ENCODE assay signal across 11 cellular contexts in genomic region chr4:38078590-38079381, GRCh38.
DNase-seq lines count a peak whose midpoint lies in the region; ATAC-seq and TF ChIP-seq lines count a peak whose summit lies in the region.
"Had no signal": no experiment of that assay in that cellular context is flagged by ENCODE, and none has a peak within 500 bp of the region (broad histone marks: within the 10 kb centered on the region; RNA-seq: fewer than 3 reads in every experiment).

No MANE protein-coding gene starts in this region.

- 52% methylated on average over 6 of the region's 6 CpGs for WGBS in suprapubic skin

- peaks cover 10% of the 10 kb centered on the region for H3K4me1 Mint-ChIP-seq in activated CD8-positive, alpha-beta memory T cell treated with anti-CD3 and anti-CD28 coated beads, Interleukin-2, amount 10 ng/mL, durations not matched to agents 7 days and 5 days
- peaks cover 12% of the 10 kb centered on the region in 2 donors for H3K4me1 Mint-ChIP-seq in immature natural killer cell

- TF ChIP-seq POLR2A in suprapubic skin (IDR thresholded peaks at IDR 0.05) (no peak), GM18505 (IDR thresholded peaks at IDR 0.05; ENCODE audit: borderline replicate concordance, extremely low read depth, insufficient read depth, insufficient read length) (no peak)

- H3K4me3 ChIP-seq in WI38 (ENCODE audit: low read depth, low read length): 0 out of 2 replicates have a peak overlapping the region, but pooled peaks have one; percentile 17
- no peak overlapping the region for H3K4me3 ChIP-seq in suprapubic skin

- H3K36me3 ChIP-seq in suprapubic skin: no peaks in the 10 kb centered on the region

- CTCF ChIA-PET in activated CD8-positive, alpha-beta memory T cell treated with anti-CD3 and anti-CD28 coated beads, Interleukin-2, amount 10 ng/mL, durations not matched to agents 7 days and 5 days (lab: Charles Lee): interaction anchor here (1.4 kb wide), 1 partner anchor 33 kb away, joined by 3 read pairs; no protein-coding TSS in a partner anchor

- peaks cover 26% of the 10 kb centered on the region for H3K36me3 Mint-ChIP-seq in activated CD8-positive, alpha-beta memory T cell treated with anti-CD3 and anti-CD28 coated beads, Interleukin-2, amount 10 ng/mL, durations not matched to agents 7 days and 5 days
- peaks cover 15 to 40% (median 27%) of the 10 kb centered on the region in 3 donors for H3K36me3 Mint-ChIP-seq in immature natural killer cell

- H3K27ac ChIP-seq in suprapubic skin: peak overlapping the region; percentile 16

- H3K9me3 Mint-ChIP-seq in activated CD8-positive, alpha-beta memory T cell treated with anti-CD3 and anti-CD28 coated beads, Interleukin-2, amount 10 ng/mL, durations not matched to agents 7 days and 5 days (ENCODE audit: low read depth): no peaks in the 10 kb centered on the region
- H3K9me3 Mint-ChIP-seq in immature natural killer cell: no peaks in the 10 kb centered on the region

- no peak overlapping the region for H3K4me3 Mint-ChIP-seq in activated CD8-positive, alpha-beta memory T cell treated with anti-CD3 and anti-CD28 coated beads, Interleukin-2, amount 10 ng/mL, durations not matched to agents 7 days and 5 days
- peak overlapping the region in 1 of 5 donors; percentile 1 for H3K4me3 Mint-ChIP-seq in immature natural killer cell

- no peak for TF ChIP-seq EP300 in suprapubic skin (IDR thresholded peaks at IDR 0.05)

- DNase-seq in activated CD8-positive, alpha-beta memory T cell treated with anti-CD3 and anti-CD28 coated beads, Interleukin-2, amount 10 ng/mL, durations not matched to agents 7 days and 5 days: no peak
- no peak for DNase-seq in activated CD8-positive, alpha-beta memory T cell treated with anti-CD3 and anti-CD28 coated beads for 24 hours
- DNase-seq in immature natural killer cell: no peak
- DNase-seq in suprapubic skin (ENCODE audit: low spot score in 2 of 2): no peak
- no peak for DNase-seq in activated CD4-positive, alpha-beta T cell treated with anti-CD3 and anti-CD28 coated beads, Interleukin-2, amount 50 U/mL, for 4 hours
- no peak for DNase-seq in mesenteric fat pad (ENCODE audit: low spot score)
- DNase-seq: cortex of kidney, DND-41, NCI-H1092 treated with DMSO at 0.1 percent for 48 hours had no signal

- H3K9me3 ChIP-seq in suprapubic skin: no peaks in the 10 kb centered on the region

- H3K27me3 ChIP-seq in suprapubic skin: no peaks in the 10 kb centered on the region

- H3K27ac Mint-ChIP-seq in activated CD8-positive, alpha-beta memory T cell treated with anti-CD3 and anti-CD28 coated beads, Interleukin-2, amount 10 ng/mL, durations not matched to agents 7 days and 5 days: peak overlapping the region; percentile 5
- peak overlapping the region; percentile 21 to 88 (median 57) for H3K27ac Mint-ChIP-seq in immature natural killer cell

- ATAC-seq in activated CD8-positive, alpha-beta memory T cell treated with anti-CD3 and anti-CD28 coated beads, Interleukin-2, amount 10 ng/mL, durations not matched to agents 7 days and 5 days: no peak
- no peak for ATAC-seq in GM18505 (IDR thresholded peaks at IDR 0.05; ENCODE audit: unreplicated experiment)

- H3K27me3 Mint-ChIP-seq in activated CD8-positive, alpha-beta memory T cell treated with anti-CD3 and anti-CD28 coated beads, Interleukin-2, amount 10 ng/mL, durations not matched to agents 7 days and 5 days: no peaks in the 10 kb centered on the region
- no peaks in the 10 kb centered on the region for H3K27me3 Mint-ChIP-seq in immature natural killer cell (ENCODE audit: low read depth in 3 of 3)

- no peak for TF ChIP-seq CTCF in WI38 (IDR thresholded peaks at IDR 0.05; ENCODE audit: low read depth, low read length)
- no peak for TF ChIP-seq CTCF in suprapubic skin (IDR thresholded peaks at IDR 0.05)

- peaks cover 32% of the 10 kb centered on the region for H3K4me1 ChIP-seq in suprapubic skin
